In genomic region chr11:3890014-3890413, GRCh38 we compare ENCODE assay signal across 24 cellular contexts.
"Had no signal": no experiment of that assay in that cellular context is flagged by ENCODE, and none has a peak within 500 bp of the region (broad histone marks: within the 10 kb centered on the region; RNA-seq: fewer than 3 reads in every experiment).

No MANE protein-coding gene starts in this region.

- H3K27me3 ChIP-seq: esophagus squamous epithelium, gastroesophageal sphincter, neural progenitor cell, spleen, tibial artery had no signal

- H3K9ac ChIP-seq: neural progenitor cell had no signal

- H3K4me2 ChIP-seq: neural progenitor cell had no signal

- H3K9me3 Mint-ChIP-seq: activated naive CD8-positive, alpha-beta T cell treated with anti-CD3 and anti-CD28 coated beads for 36 hours; effector memory CD8-positive, alpha-beta T cell; neural progenitor cell; WTC11 had no signal

- FAIRE-seq: astrocyte, colon, islet of Langerhans had no signal

- H3K9me3 ChIP-seq: esophagus squamous epithelium, gastroesophageal sphincter, mucosa of descending colon, spleen, tibial artery had no signal

- ATAC-seq: effector memory CD8-positive, alpha-beta T cell; gastroesophageal sphincter; mucosa of descending colon; stimulated activated naive CD8-positive, alpha-beta T cell treated with anti-CD3 and anti-CD28 coated beads, Interleukin-15, Interleukin-2, amounts not matched to agents 100 U/mL and 50 U/mL, for 24 hours; WTC11 had no signal

- H3K4me1 Mint-ChIP-seq: neural progenitor cell, WTC11 had no signal

- H3K36me3 Mint-ChIP-seq: neural progenitor cell, WTC11 had no signal

- H2AFZ ChIP-seq: neural progenitor cell had no signal

- H3K27me3 Mint-ChIP-seq: activated naive CD8-positive, alpha-beta T cell treated with anti-CD3 and anti-CD28 coated beads for 36 hours; effector memory CD8-positive, alpha-beta T cell had no signal

- H3K36me3 ChIP-seq: gastroesophageal sphincter, neural progenitor cell, tibial artery had no signal

- H3K27ac Mint-ChIP-seq: activated naive CD8-positive, alpha-beta T cell treated with anti-CD3 and anti-CD28 coated beads for 36 hours; effector memory CD8-positive, alpha-beta T cell; neural progenitor cell; WTC11 had no signal

- H3K4me1 ChIP-seq: neural progenitor cell had no signal

- DNase-seq: activated CD4-positive, alpha-beta T cell treated with anti-CD3 and anti-CD28 coated beads, Interleukin-2, amount 50 U/mL, for 48 hours; activated naive CD4-positive, alpha-beta T cell treated with Interleukin-2 at 50 U/mL for 16 hours; activated naive CD8-positive, alpha-beta T cell treated with anti-CD3 and anti-CD28 coated beads for 36 hours; activated T-cell treated with anti-CD3 and anti-CD28 coated beads, Interleukin-2, amount 50 U/mL, for 48 hours; central memory CD4-positive, alpha-beta T cell; dorsolateral prefrontal cortex; effector memory CD8-positive, alpha-beta T cell; esophagus squamous epithelium; head of caudate nucleus; hypothalamus; mesenchymal stem cell; mucosa of descending colon; retina; spleen; stimulated activated CD4-positive, alpha-beta T cell treated with anti-CD3 and anti-CD28 coated beads, Interleukin-4, amount 100 ng/mL, for 24 hours; stimulated activated naive CD8-positive, alpha-beta T cell treated with anti-CD3 and anti-CD28 coated beads, Interleukin-15, Interleukin-2, amounts not matched to agents 100 U/mL and 50 U/mL, for 24 hours; T1000; tibial artery had no signal

- H3K4me3 ChIP-seq: dorsolateral prefrontal cortex, esophagus squamous epithelium, gastroesophageal sphincter, mucosa of descending colon, neural progenitor cell, spleen, tibial artery had no signal

- H3K4me3 Mint-ChIP-seq: activated naive CD8-positive, alpha-beta T cell treated with anti-CD3 and anti-CD28 coated beads for 36 hours; effector memory CD8-positive, alpha-beta T cell; neural progenitor cell; WTC11 had no signal

- H3K27ac ChIP-seq: dorsolateral prefrontal cortex, esophagus squamous epithelium, gastroesophageal sphincter, neural progenitor cell, tibial artery had no signal
